Comparison of ENCODE assay signal across 10 cellular contexts in the genomic region with DNA sequence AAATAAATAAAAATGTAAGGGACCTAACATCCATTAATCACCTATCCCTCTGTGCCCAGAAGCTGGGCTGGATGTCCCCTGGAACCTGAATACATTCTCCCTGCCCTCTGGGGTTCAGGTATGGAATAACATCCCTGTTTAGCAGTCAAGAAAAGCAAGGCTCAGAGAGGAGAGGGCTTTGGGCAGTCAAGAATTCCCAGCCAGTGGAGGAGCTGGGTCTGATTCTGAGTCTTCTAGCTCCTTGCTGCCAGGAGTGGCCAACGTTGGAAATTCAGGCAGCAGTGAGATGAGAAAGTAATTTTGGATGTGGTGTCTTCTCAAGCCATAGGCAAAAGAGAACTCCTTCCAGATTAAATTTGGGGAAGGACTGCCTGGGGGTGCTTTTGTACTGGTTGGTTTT. TPM values are rescaled to one million over a fixed set of nuclear protein-coding genes. Genes with fewer than 3 reads are reported as not detected.
A peak's percentile ranks its signal among the peaks of the same experiment; 100 is the strongest.
DNase-seq lines count a peak whose midpoint lies in the region; ATAC-seq and TF ChIP-seq lines count a peak whose summit lies in the region.
"Had no signal": no experiment of that assay in that cellular context is flagged by ENCODE, and none has a peak within 500 bp of the region (broad histone marks: within the 10 kb centered on the region; RNA-seq: fewer than 3 reads in every experiment).

No MANE protein-coding gene starts in this region.

- WGBS in IMR-90 (ENCODE audit: extremely low coverage in 2 of 2, insufficient read length in 1 of 2), 2 experiments = 0% methylated on average over 1 of the region's 1 CpG; no CpG with 5 or more reads in 1 of the 2 experiments

- H3K4me1 Mint-ChIP-seq in activated T-cell treated with anti-CD3 and anti-CD28 coated beads, Interleukin-2, amount 50 U/mL, for 4 hours (ENCODE audit: low read depth) = peaks cover 27% of the 10 kb centered on the region

- H3K4me3 Mint-ChIP-seq in activated T-cell treated with anti-CD3 and anti-CD28 coated beads, Interleukin-2, amount 50 U/mL, for 4 hours = no peak overlapping the region

- no peak overlapping the region for H4K5ac ChIP-seq in IMR-90 (ENCODE audit: low read depth, low read length)

- H3K36me3 Mint-ChIP-seq in activated T-cell treated with anti-CD3 and anti-CD28 coated beads, Interleukin-2, amount 50 U/mL, for 4 hours (ENCODE audit: insufficient read depth) = no peaks in the 10 kb centered on the region

- no peak overlapping the region for H2BK120ac ChIP-seq in IMR-90 (ENCODE audit: low read depth, low read length)

- no peak for TF ChIP-seq POLR2A in IMR-90 (IDR thresholded peaks at IDR 0.05; ENCODE audit: low read depth, low read length)

- H4K91ac ChIP-seq in IMR-90 (ENCODE audit: insufficient read depth, low read depth, low read length) = no peak overlapping the region

- H4K8ac ChIP-seq in IMR-90 (ENCODE audit: low read depth in 2 of 2, low read length in 2 of 2) = no peak overlapping the region

- TF ChIP-seq CTCF in IMR-90 (conservative IDR thresholded peaks at IDR 0.05; ENCODE audit: low read depth, low read length) = no peak; the same call in 1 of the 2 replicates

- CTCF ChIA-PET in IMR-90 (lab: Yijun Ruan, JAX) = interaction anchor here (0.6 to 1.5 kb wide), 7 partner anchors 18 to 216 kb away, joined by 3 to 7 read pairs (median 3); no protein-coding TSS in a partner anchor

- dilution Hi-C loops in IMR-90 (cut with HindIII; ENCODE audit: low sequenced_read_pairs, unreplicated experiment) = no loop called here

- peak; percentile 48; the same call in 1 of the 2 replicates for ATAC-seq in IMR-90 (ENCODE audit: low read depth)
- ATAC-seq in HG03432 (IDR thresholded peaks at IDR 0.05; ENCODE audit: unreplicated experiment) = no peak
- no peak for ATAC-seq in HG03196 (IDR thresholded peaks at IDR 0.05; ENCODE audit: unreplicated experiment)
- ATAC-seq in activated T-cell treated with anti-CD3 and anti-CD28 coated beads, Interleukin-2, amount 50 U/mL, for 4 hours = no peak

- no peak overlapping the region for H3K56ac ChIP-seq in IMR-90 (ENCODE audit: extremely low read depth, insufficient read depth, low read length)

- H3K4me2 ChIP-seq in IMR-90 (ENCODE audit: low read depth, low read length) = no peak overlapping the region

- no peak overlapping the region for H2BK15ac ChIP-seq in IMR-90 (ENCODE audit: low read depth, low read length)

- in situ Hi-C loops in Caki2 (cut with HindIII; ENCODE audit: low pct_unique_long_range_greater_than_20kb, low sequenced_read_pairs) (no loop called here), IMR-90 (cut with MboI; ENCODE audit: low sequenced_read_pairs) (no loop called here)

- no peak overlapping the region for H2AK9ac ChIP-seq in IMR-90 (replicated peaks; ENCODE audit: low read depth, low read length, poor library complexity)

- peak; percentile 43 for TF ChIP-seq RAD21 in IMR-90 (IDR thresholded peaks at IDR 0.05; ENCODE audit: low read length)

- DNase-seq in Caki2 (ENCODE audit: low read depth) = peak; percentile 27
- peak; percentile 38 for DNase-seq in IMR-90
- DNase-seq in amniotic epithelial cell (ENCODE audit: low read depth) = peak; percentile 55
- DNase-seq in left kidney (ENCODE audit: low read depth, low spot score) = peak; percentile 70
- no peak for DNase-seq in stimulated activated CD4-positive, alpha-beta T cell treated with anti-CD3 and anti-CD28 coated beads, Interleukin-4, amount 100 ng/mL, for 4 hours
- no peak for DNase-seq in activated T-cell treated with anti-CD3 and anti-CD28 coated beads, Interleukin-2, amount 50 U/mL, for 4 hours
- DNase-seq: GOT3 had no signal

- H2BK5ac ChIP-seq in IMR-90 (ENCODE audit: low read depth, low read length, poor library complexity, severe bottlenecking) = no peak overlapping the region

- peaks cover 49% of the 10 kb centered on the region for H3K27me3 Mint-ChIP-seq in activated T-cell treated with anti-CD3 and anti-CD28 coated beads, Interleukin-2, amount 50 U/mL, for 4 hours (ENCODE audit: low read depth)

- H3K4me3 ChIP-seq in IMR-90 (ENCODE audit: insufficient read depth, low read depth, low read length) = no peak overlapping the region
- H3K4me3 ChIP-seq: tibial nerve had no signal

- no peak overlapping the region for H3K23ac ChIP-seq in IMR-90 (ENCODE audit: low read depth, low read length)

- peaks cover 65% of the 10 kb centered on the region for H3K27me3 ChIP-seq in IMR-90 (ENCODE audit: control insufficient read depth, insufficient read depth, low read length)

- H3K4me1 ChIP-seq in IMR-90 (ENCODE audit: control insufficient read depth, insufficient read depth, low read length) = peaks cover 3% of the 10 kb centered on the region; the same call in 1 of the 2 replicates

- intact Hi-C loops in IMR-90 (cut with micrococcal nuclease) = no loop called here

- H2AFZ ChIP-seq in IMR-90 (replicated peaks; ENCODE audit: low read length, poor library complexity) = no peak overlapping the region

- no peak overlapping the region for H3K4ac ChIP-seq in IMR-90 (ENCODE audit: low read depth, low read length)

- H3K9me1 ChIP-seq in IMR-90 (ENCODE audit: insufficient read depth, low read length) = no peaks in the 10 kb centered on the region

- no peaks in the 10 kb centered on the region for H3K9me3 Mint-ChIP-seq in activated T-cell treated with anti-CD3 and anti-CD28 coated beads, Interleukin-2, amount 50 U/mL, for 4 hours

- H2AK5ac ChIP-seq in IMR-90 (ENCODE audit: low read depth, low read length) = no peak overlapping the region

- no peak overlapping the region for H3K27ac ChIP-seq in IMR-90 (ENCODE audit: insufficient read depth, low read length)
- H3K27ac ChIP-seq: tibial nerve had no signal

- H3K79me1 ChIP-seq in IMR-90 (ENCODE audit: low read depth in 1 of 2, low read length in 2 of 2) = no peaks in the 10 kb centered on the region

- H2BK20ac ChIP-seq in IMR-90 (ENCODE audit: low read depth, low read length) = no peak overlapping the region

- no peak overlapping the region for H3K18ac ChIP-seq in IMR-90 (ENCODE audit: low read depth, low read length)

- no peak overlapping the region for H3K9ac ChIP-seq in IMR-90 (ENCODE audit: low read depth, low read length)

- no TSS peak for BruUV-seq in IMR-90 (replicated peaks; lab: Mats Ljungman, UMichigan)

- H4K20me1 ChIP-seq in IMR-90 (ENCODE audit: insufficient read depth, low read length) = no peaks in the 10 kb centered on the region

- no peaks in the 10 kb centered on the region for H3K36me3 ChIP-seq in IMR-90 (ENCODE audit: control insufficient read depth, insufficient read depth, low read length)
- H3K36me3 ChIP-seq: tibial nerve had no signal

- peaks cover 8% of the 10 kb centered on the region; the same call in 1 of the 2 replicates for H3K9me3 ChIP-seq in IMR-90 (ENCODE audit: control insufficient read depth, insufficient read depth, low read length)
- H3K9me3 ChIP-seq: tibial nerve had no signal

- no peak overlapping the region for H3K14ac ChIP-seq in IMR-90 (replicated peaks; ENCODE audit: low read depth, low read length)

- POLR2A ChIA-PET in IMR-90 (lab: Charles Lee; ENCODE audit: unreplicated experiment) = no interaction called here

TF ChIP-seq in IMR-90, 13 proteins besides CTCF, POLR2A, EP300 and RAD21:
- TF ChIP-seq MXI1 (IDR thresholded peaks at IDR 0.05; ENCODE audit: borderline replicate concordance, low read depth, low read length) (no peak), CHD1 (IDR thresholded peaks at IDR 0.05; ENCODE audit: low read depth, low read length) (no peak), RCOR1 (IDR thresholded peaks at IDR 0.05; ENCODE audit: insufficient replicate concordance, low read length) (no peak), SMC3 (IDR thresholded peaks at IDR 0.05; ENCODE audit: low read depth, low read length) (no peak), NFE2L2 (IDR thresholded peaks at IDR 0.05; ENCODE audit: low read depth, low read length) (no peak)
- TF ChIP-seq, protein P1, sequence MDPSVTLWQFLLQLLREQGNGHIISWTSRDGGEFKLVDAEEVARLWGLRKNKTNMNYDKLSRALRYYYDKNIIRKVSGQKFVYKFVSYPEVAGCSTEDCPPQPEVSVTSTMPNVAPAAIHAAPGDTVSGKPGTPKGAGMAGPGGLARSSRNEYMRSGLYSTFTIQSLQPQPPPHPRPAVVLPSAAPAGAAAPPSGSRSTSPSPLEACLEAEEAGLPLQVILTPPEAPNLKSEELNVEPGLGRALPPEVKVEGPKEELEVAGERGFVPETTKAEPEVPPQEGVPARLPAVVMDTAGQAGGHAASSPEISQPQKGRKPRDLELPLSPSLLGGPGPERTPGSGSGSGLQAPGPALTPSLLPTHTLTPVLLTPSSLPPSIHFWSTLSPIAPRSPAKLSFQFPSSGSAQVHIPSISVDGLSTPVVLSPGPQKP (IDR thresholded peaks at IDR 0.05; ENCODE audit: borderline replicate concordance, low read depth, low read length) = no peak
- TF ChIP-seq, protein P2, sequence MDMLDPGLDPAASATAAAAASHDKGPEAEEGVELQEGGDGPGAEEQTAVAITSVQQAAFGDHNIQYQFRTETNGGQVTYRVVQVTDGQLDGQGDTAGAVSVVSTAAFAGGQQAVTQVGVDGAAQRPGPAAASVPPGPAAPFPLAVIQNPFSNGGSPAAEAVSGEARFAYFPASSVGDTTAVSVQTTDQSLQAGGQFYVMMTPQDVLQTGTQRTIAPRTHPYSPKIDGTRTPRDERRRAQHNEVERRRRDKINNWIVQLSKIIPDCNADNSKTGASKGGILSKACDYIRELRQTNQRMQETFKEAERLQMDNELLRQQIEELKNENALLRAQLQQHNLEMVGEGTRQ (IDR thresholded peaks at IDR 0.05; ENCODE audit: low read depth, low read length) = no peak

RNA-seq across cellular contexts. Expression of gene ZNFX1, which starts 42.6 kb away (rescaled TPM):
- total RNA-seq in Caki2 (2014; rRNA removed; shearing (Covaris generic); ENCODE audit: low replicate concordance) = 13.3 and 13.4 TPM in 2 replicates
- total RNA-seq in IMR-90 (2012; rRNA removed) = 46.7 and 60.9 TPM in 2 replicates
- 8.5 and 10.9 TPM in 2 replicates for polyA plus RNA-seq in IMR-90 (2012; rRNA removed)
- 4.3 and 5.4 TPM in 2 replicates for polyA plus RNA-seq in IMR-90 (2012; cell fraction: cytosol; rRNA removed)
- 5.7 and 9.9 TPM in 2 replicates for polyA plus RNA-seq in IMR-90 (2012; cell fraction: nucleus; rRNA removed; ENCODE audit: low replicate concordance)
- 10 to 100 TPM; 52.5 to 69.2 (median 56.4) TPM for total RNA-seq in activated T-cell treated with anti-CD3 and anti-CD28 coated beads, Interleukin-2, amount 50 U/mL, for 4 hours

Comparison
In these comparisons a context has a peak if more than half of its experiments do, and no peak if none do; other contexts are left out.
1. DNase-seq: peak in Caki2 (single experiment), IMR-90 (single experiment), amniotic epithelial cell (single experiment) and left kidney (single experiment); none in stimulated activated CD4-positive, alpha-beta T cell treated with anti-CD3 and anti-CD28 coated beads, Interleukin-4, amount 100 ng/mL, for 4 hours (0 of 2) and activated T-cell treated with anti-CD3 and anti-CD28 coated beads, Interleukin-2, amount 50 U/mL, for 4 hours (single experiment).